In the genomic region with DNA sequence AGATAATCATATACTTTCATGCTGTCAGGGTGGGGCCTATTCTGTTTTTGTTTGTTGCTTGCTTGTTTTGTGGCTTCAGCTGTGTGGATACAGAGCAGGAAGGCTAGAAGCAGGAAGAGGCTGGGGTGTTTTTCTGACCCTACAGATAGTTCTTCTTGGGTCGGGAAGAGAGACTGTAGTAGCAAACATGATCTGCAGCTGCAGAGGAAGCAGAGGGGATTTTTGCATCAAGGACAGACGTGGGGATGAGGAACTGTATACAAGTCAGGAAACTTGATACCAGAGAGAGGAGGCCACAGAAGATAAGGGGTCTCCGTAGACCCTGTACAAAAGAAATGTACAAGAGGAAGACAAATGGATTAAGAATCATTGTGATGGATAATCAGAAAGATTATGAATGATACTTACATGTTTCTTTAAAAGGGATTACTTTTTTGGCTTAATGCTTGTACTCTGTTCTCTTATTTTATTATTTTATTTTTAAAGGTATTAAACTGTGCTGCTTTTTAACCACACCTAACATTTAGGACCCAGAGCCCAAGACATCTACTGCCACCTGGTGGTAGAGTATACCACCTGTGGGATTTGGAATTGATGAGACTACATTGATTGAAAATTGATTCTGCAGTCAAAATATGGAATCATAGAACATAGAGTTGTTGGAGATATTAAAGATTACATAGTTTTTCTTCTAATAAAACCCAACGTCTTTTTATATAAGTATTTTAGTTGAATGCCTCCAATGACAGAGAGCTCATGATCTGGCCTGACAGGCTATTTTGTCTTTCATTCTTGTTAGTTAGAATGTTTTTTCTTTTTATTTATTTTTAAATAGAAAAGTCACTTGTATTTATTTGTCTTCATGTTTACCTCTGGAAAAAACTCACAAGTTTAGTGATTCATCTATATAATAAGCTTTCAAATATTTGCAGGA, we compare ENCODE assay signal across 8 cellular contexts. TPM values are rescaled to one million over a fixed set of nuclear protein-coding genes. Genes with fewer than 3 reads are reported as not detected.
A peak's percentile ranks its signal among the peaks of the same experiment; 100 is the strongest.
DNase-seq lines count a peak whose midpoint lies in the region; ATAC-seq, FAIRE-seq and TF ChIP-seq lines count a peak whose summit lies in the region.

No MANE protein-coding gene starts in this region.

- peak; percentile 56 for FAIRE-seq in A549 (lab: Jason Lieb, UNC)

- ATAC-seq in A549, result peak in 1 of 2 experiments; percentile 66; a peak in 3 of 6 replicates
- no peak for ATAC-seq in upper lobe of left lung (ENCODE audit: low FRiP score in 2 of 2)
- no peak for ATAC-seq in GM21717 (IDR thresholded peaks at IDR 0.05; ENCODE audit: unreplicated experiment)

- H3K9me3 ChIP-seq in A549 (no peaks in the 10 kb centered on the region), adrenal gland (replicated peaks in 1 of 3) (no peaks in the 10 kb centered on the region), upper lobe of left lung (no peaks in the 10 kb centered on the region)

- CTCF ChIA-PET in A549 (lab: Yijun Ruan, JAX), result interaction anchor here (0.7 to 3.3 kb wide), 27 partner anchors 9 to 471 kb away, joined by 3 to 23 read pairs (median 4); partner anchors contain the start of gene KALRN

- TF ChIP-seq CTCF in A549 (IDR thresholded peaks at IDR 0.05) (peak; percentile 90), adrenal gland (IDR thresholded peaks at IDR 0.05) (peak; percentile 66 to 91 (median 72)), upper lobe of left lung (IDR thresholded peaks at IDR 0.05) (peak in 5 of 6 experiments; percentile 38 to 66 (median 45))

- TF ChIP-seq EP300 in A549 (IDR thresholded peaks at IDR 0.05) (no peak), upper lobe of left lung (IDR thresholded peaks at IDR 0.05) (no peak)

- no peak overlapping the region for H3K27ac ChIP-seq in A549
- H3K27ac ChIP-seq in adrenal gland, result no peak overlapping the region
- no peak overlapping the region for H3K27ac ChIP-seq in upper lobe of left lung

- 39% methylated on average over 4 of the region's 4 CpGs for WGBS in A549 (ENCODE audit: missing lambda C conversion rate)
- WGBS in adrenal gland, 4 donors, result 33 to 38% (median 35%) methylated on average over 4 of the region's 4 CpGs
- 34 to 36% methylated on average over 4 of the region's 4 CpGs for WGBS in upper lobe of left lung, 2 donors

- DNase-seq in A549 (ENCODE audit: low read depth in 1 of 2, low spot score in 1 of 2) (peak; percentile 19 to 35), G401 (ENCODE audit: low spot score) (peak; percentile 32), NCI-H1436 treated with DMSO at 0.1 percent for 48 hours (lab: John Stamatoyannopoulos, UW) (peak; percentile 31), adrenal gland (peak in 5 of 7 donors; percentile 21 to 50 (median 46)), iPS-NIHi7 (ENCODE audit: extremely low spot score) (peak; percentile 48), upper lobe of left lung (no peak), T1000 (lab: John Stamatoyannopoulos, UW) (no peak)

- intact Hi-C loops in adrenal gland (cut with DNase I), result loop anchor here (2.0 to 5.0 kb wide), 2 partner anchors 47 to 62 kb away; partner anchors contain the start of gene KALRN (in 1 of the 2)

- H3K4me1 ChIP-seq in A549, result no peaks in the 10 kb centered on the region
- peaks cover 16 to 17% of the 10 kb centered on the region in 2 donors for H3K4me1 ChIP-seq in adrenal gland (replicated peaks in 1 of 2)
- H3K4me1 ChIP-seq in upper lobe of left lung, result peaks cover 0 to 5% (median 0%) of the 10 kb centered on the region in 4 donors

- in situ Hi-C loops in G401 (cut with HindIII; ENCODE audit: low sequenced_read_pairs), result no loop called here

- no peak overlapping the region for H3K4me3 ChIP-seq in A549
- H3K4me3 ChIP-seq in adrenal gland, result no peak overlapping the region
- H3K4me3 ChIP-seq in upper lobe of left lung, result no peak overlapping the region

- no peaks in the 10 kb centered on the region for H3K36me3 ChIP-seq in adrenal gland (replicated peaks in 1 of 2)
- no peaks in the 10 kb centered on the region for H3K36me3 ChIP-seq in upper lobe of left lung

- H3K27me3 ChIP-seq in adrenal gland, result no peaks in the 10 kb centered on the region
- no peaks in the 10 kb centered on the region for H3K27me3 ChIP-seq in upper lobe of left lung

- TF ChIP-seq POLR2A in A549 (IDR thresholded peaks at IDR 0.05; ENCODE audit: low read length) (no peak), adrenal gland (IDR thresholded peaks at IDR 0.05) (no peak), upper lobe of left lung (IDR thresholded peaks at IDR 0.05) (no peak)

- peak; percentile 78 to 80 for TF ChIP-seq RAD21 in A549 (conservative IDR thresholded peaks at IDR 0.05 in 1 of 2, IDR thresholded peaks at IDR 0.05 in 1 of 2)

- no peak overlapping the region for H3K4me2 ChIP-seq in A549

- POLR2A ChIA-PET in A549 (lab: Yijun Ruan, JAX), result no interaction called here

TF ChIP-seq in A549, 52 proteins besides CTCF, POLR2A, EP300 and RAD21:
- TF ChIP-seq SMC3 (IDR thresholded peaks at IDR 0.05), result peak; percentile 82
- no peak for TF ChIP-seq CEBPB (IDR thresholded peaks at IDR 0.05)

RNA-seq across cellular contexts. Expression of gene KALRN, which starts 46.1 kb away (rescaled TPM):
- polyA plus RNA-seq in A549 (2011; rRNA removed) (2.2 and 2.9 TPM in 2 replicates), A549 (2017; fragmentation: RNase III; extraction: RNeasy Plus Mini Kit Qiagen cat#74134 plus additional on column Dnase treatment) (1.0 to 1.5 TPM (median 1.1 TPM) in 3 replicates), adrenal gland (10 to 100 TPM; 12.7 to 44.2 (median 15.3) TPM)
- 1.2 and 1.5 TPM in 2 replicates for polyA plus RNA-seq in A549 (2012; cell fraction: cytosol; rRNA removed)
- polyA plus RNA-seq in A549 (2012; cell fraction: nucleus; rRNA removed), result 1.3 and 2.2 TPM in 2 replicates
- 6.4 and 7.5 TPM in 2 replicates for polyA minus RNA-seq in A549 (2011; rRNA and poly(A)+ RNA removed)
- total RNA-seq in G401 (2014; rRNA removed; shearing (Covaris generic)), result 0.80 and 1.1 TPM in 2 replicates
- total RNA-seq in adrenal gland (10 to 100 TPM; 26.6 to 96.3 (median 51.4) TPM), upper lobe of left lung (10 to 100 TPM; 17.3 to 25.1 (median 21.7) TPM)

Comparison
In these comparisons a context has a peak if more than half of its experiments do, and no peak if none do; other contexts are left out.
1. DNase-seq: peak in A549 (2 of 2), G401 (single experiment), NCI-H1436 treated with DMSO at 0.1 percent for 48 hours (single experiment), adrenal gland (5 of 7) and iPS-NIHi7 (single experiment); none in upper lobe of left lung (0 of 2) and T1000 (single experiment).
2. Peak in every context shown above with its lines, with median percentiles within 50 percentile points of each other: CTCF ChIP-seq.